1 cellular context compared by ENCODE assay signal in the genomic region with DNA sequence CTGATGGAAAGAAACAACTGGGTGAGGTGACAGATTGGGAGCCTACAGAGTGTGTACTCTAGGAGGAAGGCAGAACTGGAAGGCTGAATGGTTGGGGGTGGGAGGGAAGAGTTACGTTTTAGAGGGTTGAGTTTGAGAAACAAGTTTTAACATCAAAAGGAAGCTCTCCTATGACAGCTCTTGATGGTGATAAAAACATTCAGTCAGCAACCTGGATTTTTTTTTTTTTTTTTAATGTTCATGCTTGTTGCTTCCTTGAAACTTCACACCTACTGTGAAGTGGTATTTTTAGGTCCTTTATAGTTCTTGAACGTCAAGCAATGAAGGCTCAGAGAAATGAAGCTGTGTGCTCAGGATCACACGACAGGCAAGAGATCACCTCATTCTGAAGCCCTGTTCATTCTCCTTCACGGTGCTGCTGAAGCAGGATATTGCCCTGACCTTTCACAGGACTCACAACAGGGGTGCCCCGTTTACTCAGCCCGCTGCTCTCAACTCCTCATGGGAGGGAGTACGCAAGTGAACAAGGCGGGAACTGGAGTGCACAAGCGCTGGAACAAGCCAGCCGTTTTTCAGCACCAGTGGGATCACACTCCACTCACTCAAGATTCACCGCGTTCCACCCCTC.
TF ChIP-seq lines count a peak whose summit lies in the region.

No MANE protein-coding gene starts in this region.

TF ChIP-seq in endothelial cell of umbilical vein, 7 proteins besides CTCF, POLR2A, EP300 and RAD21:
- TF ChIP-seq, protein P1, sequence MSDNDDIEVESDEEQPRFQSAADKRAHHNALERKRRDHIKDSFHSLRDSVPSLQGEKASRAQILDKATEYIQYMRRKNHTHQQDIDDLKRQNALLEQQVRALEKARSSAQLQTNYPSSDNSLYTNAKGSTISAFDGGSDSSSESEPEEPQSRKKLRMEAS (IDR thresholded peaks at IDR 0.05; ENCODE audit: insufficient read depth, insufficient read length) = no peak
- no peak for TF ChIP-seq MYC (IDR thresholded peaks at IDR 0.05; ENCODE audit: low read depth, low read length)
- TF ChIP-seq EZH2 (IDR thresholded peaks at IDR 0.05; ENCODE audit: borderline replicate concordance, low read depth, low read length, severe bottlenecking) = no peak
- no peak for TF ChIP-seq POLR2AphosphoS5 (IDR thresholded peaks at IDR 0.05; ENCODE audit: insufficient read depth, low read depth, low read length)
- no peak for TF ChIP-seq FOS (IDR thresholded peaks at IDR 0.05; ENCODE audit: borderline replicate concordance, insufficient read depth, low read length)
- no peak for TF ChIP-seq GATA2 (IDR thresholded peaks at IDR 0.05; ENCODE audit: insufficient read depth, insufficient read length, low read depth, low read length)
- TF ChIP-seq JUN (IDR thresholded peaks at IDR 0.05; ENCODE audit: borderline replicate concordance, insufficient read depth, insufficient read length, low read depth) = no peak
